ENCODE assay signal across 21 cellular contexts in genomic region chr2:172207916-172208315, GRCh38.
DNase-seq lines count a peak whose midpoint lies in the region; ATAC-seq and TF ChIP-seq lines count a peak whose summit lies in the region.
"Had no signal": no experiment of that assay in that cellular context is flagged by ENCODE, and none has a peak within 500 bp of the region (broad histone marks: within the 10 kb centered on the region; RNA-seq: fewer than 3 reads in every experiment).

No MANE protein-coding gene starts in this region.

- H3K36me3 ChIP-seq in mammary epithelial cell (ENCODE audit: insufficient read depth, low read length), result no peaks in the 10 kb centered on the region
- no peaks in the 10 kb centered on the region for H3K36me3 ChIP-seq in RWPE2 (ENCODE audit: low read depth)
- no peaks in the 10 kb centered on the region for H3K36me3 ChIP-seq in right atrium auricular region
- H3K36me3 ChIP-seq: MG63 had no signal

- CTCF ChIA-PET in MCF 10A (lab: Yijun Ruan, JAX) (interaction anchor here (0.6 to 7.2 kb wide), 18 partner anchors 9 to 930 kb away, joined by 3 to 53 read pairs (median 6); no protein-coding TSS in a partner anchor), mammary epithelial cell (lab: Charles Lee; ENCODE audit: low non-redundant PET) (interaction anchor here (0.5 to 1.0 kb wide), 3 partner anchors 68 to 212 kb away, joined by 3 read pairs; no protein-coding TSS in a partner anchor)

- H3K4me3 Mint-ChIP-seq in MCF 10A (ENCODE audit: unreplicated experiment), result no peak overlapping the region

- dilution Hi-C loops in mammary epithelial cell (cut with HindIII; ENCODE audit: low sequenced_read_pairs), result no loop called here

- no peaks in the 10 kb centered on the region for H3K9me3 Mint-ChIP-seq in MCF 10A (ENCODE audit: unreplicated experiment)

- TF ChIP-seq CTCF in MCF 10A (IDR thresholded peaks at IDR 0.05; ENCODE audit: unreplicated experiment) (no peak), mammary epithelial cell (conservative IDR thresholded peaks at IDR 0.05 in 1 of 2, IDR thresholded peaks at IDR 0.05 in 1 of 2; ENCODE audit: extremely low read depth in 1 of 2, insufficient read depth in 1 of 2, low read depth in 1 of 2, low read length in 2 of 2) (no peak), RWPE2 (IDR thresholded peaks at IDR 0.05; ENCODE audit: poor library complexity, severe bottlenecking) (no peak), GM10266 (IDR thresholded peaks at IDR 0.05; ENCODE audit: control insufficient read depth, insufficient read depth, low read depth, missing control alignments) (no peak), omental fat pad (IDR thresholded peaks at IDR 0.05) (no peak), right atrium auricular region (IDR thresholded peaks at IDR 0.05) (no peak)

- no peaks in the 10 kb centered on the region for H4K20me1 ChIP-seq in mammary epithelial cell (ENCODE audit: insufficient read depth, low read length)

- intact Hi-C loops in MCF 10A (cut with micrococcal nuclease), result loop anchor here (5.0 to 10.0 kb wide), 2 partner anchors 36 to 257 kb away; no protein-coding TSS in a partner anchor
- intact Hi-C loops in mammary epithelial cell (cut with micrococcal nuclease), result loop anchor here (2.0 kb wide), 3 partner anchors 23 to 73 kb away; no protein-coding TSS in a partner anchor

- no peaks in the 10 kb centered on the region for H3K9me3 ChIP-seq in mammary epithelial cell (replicated peaks; ENCODE audit: insufficient read depth, low read length)
- no peaks in the 10 kb centered on the region for H3K9me3 ChIP-seq in RWPE2 (ENCODE audit: severe bottlenecking)
- H3K9me3 ChIP-seq in right atrium auricular region, result no peaks in the 10 kb centered on the region
- H3K9me3 ChIP-seq: A549, Caco-2, MG63 had no signal

- no peak overlapping the region for H3K9ac ChIP-seq in mammary epithelial cell (ENCODE audit: insufficient read depth, low read length)

- H3K4me1 ChIP-seq in mammary epithelial cell (ENCODE audit: insufficient read depth, low read length), result peaks cover 21% of the 10 kb centered on the region
- peaks cover 18% of the 10 kb centered on the region for H3K4me1 ChIP-seq in RWPE2 (ENCODE audit: insufficient read depth, poor library complexity, severe bottlenecking)
- H3K4me1 ChIP-seq in right atrium auricular region, result no peaks in the 10 kb centered on the region
- H3K4me1 ChIP-seq: A549, Caco-2 had no signal

- no peak overlapping the region for H3K4me3 ChIP-seq in mammary epithelial cell (replicated peaks in 1 of 3; ENCODE audit: insufficient read depth in 1 of 3, low read depth in 2 of 3, low read length in 3 of 3)
- H3K4me3 ChIP-seq in RWPE2 (ENCODE audit: severe bottlenecking), result no peak overlapping the region
- H3K4me3 ChIP-seq in right atrium auricular region, result no peak overlapping the region
- H3K4me3 ChIP-seq: A549, MG63, SK-N-MC had no signal

- peaks cover 26% of the 10 kb centered on the region for H3K4me1 Mint-ChIP-seq in MCF 10A (ENCODE audit: insufficient read depth, unreplicated experiment)

- 89% methylated on average over 5 of the region's 5 CpGs for WGBS in mammary epithelial cell (ENCODE audit: low coverage, missing lambda C conversion rate)

- H2AFZ ChIP-seq in mammary epithelial cell (ENCODE audit: low read depth, low read length), result no peak overlapping the region

- no peak overlapping the region for H3K4me2 ChIP-seq in mammary epithelial cell (ENCODE audit: insufficient read depth, low read depth, low read length)
- H3K4me2 ChIP-seq: A549 had no signal

- BruUV-seq in MCF 10A (replicated peaks; lab: Mats Ljungman, UMichigan) (no TSS peak), mammary epithelial cell (replicated peaks; lab: Mats Ljungman, UMichigan) (no TSS peak)

- H3K79me2 ChIP-seq in mammary epithelial cell (ENCODE audit: insufficient read depth, low read length), result no peaks in the 10 kb centered on the region

- H3K36me3 Mint-ChIP-seq in MCF 10A (ENCODE audit: insufficient read depth, unreplicated experiment), result no peaks in the 10 kb centered on the region

- H3K27me3 Mint-ChIP-seq in MCF 10A (ENCODE audit: insufficient read depth, unreplicated experiment), result no peaks in the 10 kb centered on the region

- no peak overlapping the region for H3K27ac ChIP-seq in mammary epithelial cell (ENCODE audit: insufficient read depth, low read depth, low read length)
- peak overlapping the region; percentile 94 for H3K27ac ChIP-seq in RWPE2 (ENCODE audit: poor library complexity, severe bottlenecking)
- H3K27ac ChIP-seq in right atrium auricular region, result no peak overlapping the region
- H3K27ac ChIP-seq: A549, C4-2B, SK-N-MC had no signal

- peak overlapping the region; percentile 80 for H3K27ac Mint-ChIP-seq in MCF 10A (ENCODE audit: low read depth, unreplicated experiment)

- H3K27me3 ChIP-seq in mammary epithelial cell (ENCODE audit: insufficient read depth, low read length), result no peaks in the 10 kb centered on the region
- H3K27me3 ChIP-seq in RWPE2 (ENCODE audit: insufficient read depth, poor library complexity, severe bottlenecking), result no peaks in the 10 kb centered on the region
- no peaks in the 10 kb centered on the region for H3K27me3 ChIP-seq in right atrium auricular region
- H3K27me3 ChIP-seq: MG63 had no signal

- DNase-seq in MCF 10A (ENCODE audit: unreplicated experiment), result no peak
- DNase-seq in mammary epithelial cell, result no peak
- no peak for DNase-seq in RWPE2 (ENCODE audit: low spot score)
- peak; percentile 6 for DNase-seq in kidney tubule cell (ENCODE audit: low spot score)
- no peak for DNase-seq in GM10266 (ENCODE audit: extremely low spot score)
- DNase-seq in omental fat pad (ENCODE audit: low spot score), result no peak
- DNase-seq in right atrium auricular region (ENCODE audit: low spot score), result no peak
- DNase-seq: Caco-2, DMS79, GDM1, KG1, MG63, NCI-H1105, NCI-H1930, NCI-H2171, NCI-H510A treated with DMSO at 0.1 percent for 48 hours, PC-3 had no signal

- POLR2A ChIA-PET in MCF 10A (lab: Yijun Ruan, JAX), result interaction anchor here (0.8 to 11.4 kb wide), 18 partner anchors 9 to 258 kb away, joined by 3 to 220 read pairs (median 9); partner anchors contain the start of gene ITGA6

- in situ Hi-C loops in mammary epithelial cell (cut with MboI; ENCODE audit: low sequenced_read_pairs in 2 of 2), result no loop called here

- ATAC-seq in RWPE2 (ENCODE audit: low read depth) (no peak), HG03097 (IDR thresholded peaks at IDR 0.05; ENCODE audit: low FRiP score, unreplicated experiment) (no peak), omental fat pad (ENCODE audit: low FRiP score) (no peak)
- ATAC-seq: A549 had no signal
